ENCODE assay signal across 1 cellular context in the genomic region with DNA sequence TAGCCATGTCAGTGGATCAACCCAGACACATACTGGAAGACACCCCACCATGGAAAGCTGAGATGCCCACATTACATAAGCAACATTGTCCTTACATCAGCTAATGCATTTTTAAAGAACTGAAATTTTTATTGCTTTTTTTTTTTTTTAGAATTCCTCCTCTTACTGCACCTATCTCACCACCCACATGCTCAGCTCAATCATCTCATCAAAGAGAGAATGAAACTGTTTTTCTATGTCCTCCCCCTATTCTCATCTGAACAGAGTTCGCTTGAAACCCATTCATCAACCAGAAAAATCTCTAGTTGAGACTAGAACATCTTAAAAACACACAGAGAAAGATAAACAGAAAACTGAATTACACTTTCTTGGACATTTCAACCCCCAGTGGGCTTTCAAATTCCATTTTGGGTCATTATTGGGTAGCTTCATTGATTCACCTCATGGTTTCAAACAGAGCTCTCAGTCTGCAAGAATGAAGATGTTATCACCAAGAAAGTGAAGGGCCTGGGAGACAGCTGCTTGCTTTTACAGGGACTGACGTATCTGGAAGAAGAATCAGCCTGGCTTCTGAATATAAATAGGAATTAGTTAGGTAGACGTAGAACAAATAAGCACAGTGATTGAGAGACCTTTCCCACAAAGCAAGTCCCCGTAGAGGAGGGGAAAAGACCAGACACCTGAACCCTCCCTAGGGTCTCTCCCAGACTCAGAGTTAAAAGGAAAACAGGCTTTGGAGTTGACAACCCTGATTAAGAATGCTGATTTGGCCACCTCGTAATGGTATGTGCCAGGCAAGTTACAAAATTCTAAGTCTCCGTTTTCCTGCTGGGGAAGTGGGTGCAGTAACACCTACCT.
TF ChIP-seq lines count a peak whose summit lies in the region.

No MANE protein-coding gene starts in this region.

TF ChIP-seq in HEK293, 187 proteins besides CTCF, POLR2A, EP300 and RAD21 (continued from another document and continues in another):
- TF ChIP-seq, protein P1, sequence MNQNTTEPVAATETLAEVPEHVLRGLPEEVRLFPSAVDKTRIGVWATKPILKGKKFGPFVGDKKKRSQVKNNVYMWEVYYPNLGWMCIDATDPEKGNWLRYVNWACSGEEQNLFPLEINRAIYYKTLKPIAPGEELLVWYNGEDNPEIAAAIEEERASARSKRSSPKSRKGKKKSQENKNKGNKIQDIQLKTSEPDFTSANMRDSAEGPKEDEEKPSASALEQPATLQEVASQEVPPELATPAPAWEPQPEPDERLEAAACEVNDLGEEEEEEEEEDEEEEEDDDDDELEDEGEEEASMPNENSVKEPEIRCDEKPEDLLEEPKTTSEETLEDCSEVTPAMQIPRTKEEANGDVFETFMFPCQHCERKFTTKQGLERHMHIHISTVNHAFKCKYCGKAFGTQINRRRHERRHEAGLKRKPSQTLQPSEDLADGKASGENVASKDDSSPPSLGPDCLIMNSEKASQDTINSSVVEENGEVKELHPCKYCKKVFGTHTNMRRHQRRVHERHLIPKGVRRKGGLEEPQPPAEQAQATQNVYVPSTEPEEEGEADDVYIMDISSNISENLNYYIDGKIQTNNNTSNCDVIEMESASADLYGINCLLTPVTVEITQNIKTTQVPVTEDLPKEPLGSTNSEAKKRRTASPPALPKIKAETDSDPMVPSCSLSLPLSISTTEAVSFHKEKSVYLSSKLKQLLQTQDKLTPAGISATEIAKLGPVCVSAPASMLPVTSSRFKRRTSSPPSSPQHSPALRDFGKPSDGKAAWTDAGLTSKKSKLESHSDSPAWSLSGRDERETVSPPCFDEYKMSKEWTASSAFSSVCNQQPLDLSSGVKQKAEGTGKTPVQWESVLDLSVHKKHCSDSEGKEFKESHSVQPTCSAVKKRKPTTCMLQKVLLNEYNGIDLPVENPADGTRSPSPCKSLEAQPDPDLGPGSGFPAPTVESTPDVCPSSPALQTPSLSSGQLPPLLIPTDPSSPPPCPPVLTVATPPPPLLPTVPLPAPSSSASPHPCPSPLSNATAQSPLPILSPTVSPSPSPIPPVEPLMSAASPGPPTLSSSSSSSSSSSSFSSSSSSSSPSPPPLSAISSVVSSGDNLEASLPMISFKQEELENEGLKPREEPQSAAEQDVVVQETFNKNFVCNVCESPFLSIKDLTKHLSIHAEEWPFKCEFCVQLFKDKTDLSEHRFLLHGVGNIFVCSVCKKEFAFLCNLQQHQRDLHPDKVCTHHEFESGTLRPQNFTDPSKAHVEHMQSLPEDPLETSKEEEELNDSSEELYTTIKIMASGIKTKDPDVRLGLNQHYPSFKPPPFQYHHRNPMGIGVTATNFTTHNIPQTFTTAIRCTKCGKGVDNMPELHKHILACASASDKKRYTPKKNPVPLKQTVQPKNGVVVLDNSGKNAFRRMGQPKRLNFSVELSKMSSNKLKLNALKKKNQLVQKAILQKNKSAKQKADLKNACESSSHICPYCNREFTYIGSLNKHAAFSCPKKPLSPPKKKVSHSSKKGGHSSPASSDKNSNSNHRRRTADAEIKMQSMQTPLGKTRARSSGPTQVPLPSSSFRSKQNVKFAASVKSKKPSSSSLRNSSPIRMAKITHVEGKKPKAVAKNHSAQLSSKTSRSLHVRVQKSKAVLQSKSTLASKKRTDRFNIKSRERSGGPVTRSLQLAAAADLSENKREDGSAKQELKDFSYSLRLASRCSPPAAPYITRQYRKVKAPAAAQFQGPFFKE (tag by site-specific recombination; IDR thresholded peaks at IDR 0.05; ENCODE audit: borderline replicate concordance), result no peak
- TF ChIP-seq, protein P2, sequence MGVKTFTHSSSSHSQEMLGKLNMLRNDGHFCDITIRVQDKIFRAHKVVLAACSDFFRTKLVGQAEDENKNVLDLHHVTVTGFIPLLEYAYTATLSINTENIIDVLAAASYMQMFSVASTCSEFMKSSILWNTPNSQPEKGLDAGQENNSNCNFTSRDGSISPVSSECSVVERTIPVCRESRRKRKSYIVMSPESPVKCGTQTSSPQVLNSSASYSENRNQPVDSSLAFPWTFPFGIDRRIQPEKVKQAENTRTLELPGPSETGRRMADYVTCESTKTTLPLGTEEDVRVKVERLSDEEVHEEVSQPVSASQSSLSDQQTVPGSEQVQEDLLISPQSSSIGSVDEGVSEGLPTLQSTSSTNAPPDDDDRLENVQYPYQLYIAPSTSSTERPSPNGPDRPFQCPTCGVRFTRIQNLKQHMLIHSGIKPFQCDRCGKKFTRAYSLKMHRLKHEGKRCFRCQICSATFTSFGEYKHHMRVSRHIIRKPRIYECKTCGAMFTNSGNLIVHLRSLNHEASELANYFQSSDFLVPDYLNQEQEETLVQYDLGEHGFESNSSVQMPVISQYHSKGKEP (tag by site-specific recombination; IDR thresholded peaks at IDR 0.05), result peak; percentile 20; the same call in 1 of the 2 replicates
- no peak for TF ChIP-seq HOXD13 (CRISPR knock-in tag; IDR thresholded peaks at IDR 0.05; ENCODE audit: borderline replicate concordance)
- TF ChIP-seq, protein P3, sequence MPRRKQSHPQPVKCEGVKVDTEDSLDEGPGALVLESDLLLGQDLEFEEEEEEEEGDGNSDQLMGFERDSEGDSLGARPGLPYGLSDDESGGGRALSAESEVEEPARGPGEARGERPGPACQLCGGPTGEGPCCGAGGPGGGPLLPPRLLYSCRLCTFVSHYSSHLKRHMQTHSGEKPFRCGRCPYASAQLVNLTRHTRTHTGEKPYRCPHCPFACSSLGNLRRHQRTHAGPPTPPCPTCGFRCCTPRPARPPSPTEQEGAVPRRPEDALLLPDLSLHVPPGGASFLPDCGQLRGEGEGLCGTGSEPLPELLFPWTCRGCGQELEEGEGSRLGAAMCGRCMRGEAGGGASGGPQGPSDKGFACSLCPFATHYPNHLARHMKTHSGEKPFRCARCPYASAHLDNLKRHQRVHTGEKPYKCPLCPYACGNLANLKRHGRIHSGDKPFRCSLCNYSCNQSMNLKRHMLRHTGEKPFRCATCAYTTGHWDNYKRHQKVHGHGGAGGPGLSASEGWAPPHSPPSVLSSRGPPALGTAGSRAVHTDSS (tag by site-specific recombination; IDR thresholded peaks at IDR 0.05), result no peak
- TF ChIP-seq ZNF843 (tag by site-specific recombination; IDR thresholded peaks at IDR 0.05), result no peak
- TF ChIP-seq, protein P4, sequence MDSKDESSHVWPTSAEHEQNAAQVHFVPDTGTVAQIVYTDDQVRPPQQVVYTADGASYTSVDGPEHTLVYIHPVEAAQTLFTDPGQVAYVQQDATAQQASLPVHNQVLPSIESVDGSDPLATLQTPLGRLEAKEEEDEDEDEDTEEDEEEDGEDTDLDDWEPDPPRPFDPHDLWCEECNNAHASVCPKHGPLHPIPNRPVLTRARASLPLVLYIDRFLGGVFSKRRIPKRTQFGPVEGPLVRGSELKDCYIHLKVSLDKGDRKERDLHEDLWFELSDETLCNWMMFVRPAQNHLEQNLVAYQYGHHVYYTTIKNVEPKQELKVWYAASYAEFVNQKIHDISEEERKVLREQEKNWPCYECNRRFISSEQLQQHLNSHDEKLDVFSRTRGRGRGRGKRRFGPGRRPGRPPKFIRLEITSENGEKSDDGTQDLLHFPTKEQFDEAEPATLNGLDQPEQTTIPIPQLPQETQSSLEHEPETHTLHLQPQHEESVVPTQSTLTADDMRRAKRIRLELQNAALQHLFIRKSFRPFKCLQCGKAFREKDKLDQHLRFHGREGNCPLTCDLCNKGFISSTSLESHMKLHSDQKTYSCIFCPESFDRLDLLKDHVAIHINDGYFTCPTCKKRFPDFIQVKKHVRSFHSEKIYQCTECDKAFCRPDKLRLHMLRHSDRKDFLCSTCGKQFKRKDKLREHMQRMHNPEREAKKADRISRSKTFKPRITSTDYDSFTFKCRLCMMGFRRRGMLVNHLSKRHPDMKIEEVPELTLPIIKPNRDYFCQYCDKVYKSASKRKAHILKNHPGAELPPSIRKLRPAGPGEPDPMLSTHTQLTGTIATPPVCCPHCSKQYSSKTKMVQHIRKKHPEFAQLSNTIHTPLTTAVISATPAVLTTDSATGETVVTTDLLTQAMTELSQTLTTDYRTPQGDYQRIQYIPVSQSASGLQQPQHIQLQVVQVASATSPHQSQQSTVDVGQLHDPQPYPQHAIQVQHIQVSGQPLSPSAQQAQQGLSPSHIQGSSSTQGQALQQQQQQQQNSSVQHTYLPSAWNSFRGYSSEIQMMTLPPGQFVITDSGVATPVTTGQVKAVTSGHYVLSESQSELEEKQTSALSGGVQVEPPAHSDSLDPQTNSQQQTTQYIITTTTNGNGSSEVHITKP (tag by site-specific recombination; IDR thresholded peaks at IDR 0.05), result peak; percentile 71
- TF ChIP-seq KLF10 (tag by site-specific recombination; IDR thresholded peaks at IDR 0.05), result no peak
- no peak for TF ChIP-seq ZNF561 (tag by site-specific recombination; IDR thresholded peaks at IDR 0.05; ENCODE audit: borderline replicate concordance)
- TF ChIP-seq ZBTB1 (tag by site-specific recombination; IDR thresholded peaks at IDR 0.05), result no peak
- TF ChIP-seq KLF8 (tag by site-specific recombination; IDR thresholded peaks at IDR 0.05), result no peak
- TF ChIP-seq, protein P5, sequence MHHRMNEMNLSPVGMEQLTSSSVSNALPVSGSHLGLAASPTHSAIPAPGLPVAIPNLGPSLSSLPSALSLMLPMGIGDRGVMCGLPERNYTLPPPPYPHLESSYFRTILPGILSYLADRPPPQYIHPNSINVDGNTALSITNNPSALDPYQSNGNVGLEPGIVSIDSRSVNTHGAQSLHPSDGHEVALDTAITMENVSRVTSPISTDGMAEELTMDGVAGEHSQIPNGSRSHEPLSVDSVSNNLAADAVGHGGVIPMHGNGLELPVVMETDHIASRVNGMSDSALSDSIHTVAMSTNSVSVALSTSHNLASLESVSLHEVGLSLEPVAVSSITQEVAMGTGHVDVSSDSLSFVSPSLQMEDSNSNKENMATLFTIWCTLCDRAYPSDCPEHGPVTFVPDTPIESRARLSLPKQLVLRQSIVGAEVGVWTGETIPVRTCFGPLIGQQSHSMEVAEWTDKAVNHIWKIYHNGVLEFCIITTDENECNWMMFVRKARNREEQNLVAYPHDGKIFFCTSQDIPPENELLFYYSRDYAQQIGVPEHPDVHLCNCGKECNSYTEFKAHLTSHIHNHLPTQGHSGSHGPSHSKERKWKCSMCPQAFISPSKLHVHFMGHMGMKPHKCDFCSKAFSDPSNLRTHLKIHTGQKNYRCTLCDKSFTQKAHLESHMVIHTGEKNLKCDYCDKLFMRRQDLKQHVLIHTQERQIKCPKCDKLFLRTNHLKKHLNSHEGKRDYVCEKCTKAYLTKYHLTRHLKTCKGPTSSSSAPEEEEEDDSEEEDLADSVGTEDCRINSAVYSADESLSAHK (tag by site-specific recombination; IDR thresholded peaks at IDR 0.05), result peak; percentile 16; the same call in 1 of the 2 replicates
- TF ChIP-seq ZNF292 (tag by site-specific recombination; IDR thresholded peaks at IDR 0.05; ENCODE audit: borderline replicate concordance, low read depth), result no peak
- TF ChIP-seq, protein P6, sequence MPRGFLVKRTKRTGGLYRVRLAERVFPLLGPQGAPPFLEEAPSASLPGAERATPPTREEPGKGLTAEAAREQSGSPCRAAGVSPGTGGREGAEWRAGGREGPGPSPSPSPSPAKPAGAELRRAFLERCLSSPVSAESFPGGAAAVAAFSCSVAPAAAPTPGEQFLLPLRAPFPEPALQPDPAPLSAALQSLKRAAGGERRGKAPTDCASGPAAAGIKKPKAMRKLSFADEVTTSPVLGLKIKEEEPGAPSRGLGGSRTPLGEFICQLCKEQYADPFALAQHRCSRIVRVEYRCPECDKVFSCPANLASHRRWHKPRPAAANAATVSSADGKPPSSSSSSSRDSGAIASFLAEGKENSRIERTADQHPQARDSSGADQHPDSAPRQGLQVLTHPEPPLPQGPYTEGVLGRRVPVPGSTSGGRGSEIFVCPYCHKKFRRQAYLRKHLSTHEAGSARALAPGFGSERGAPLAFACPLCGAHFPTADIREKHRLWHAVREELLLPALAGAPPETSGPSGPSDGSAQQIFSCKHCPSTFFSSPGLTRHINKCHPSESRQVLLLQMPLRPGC (tag by site-specific recombination; IDR thresholded peaks at IDR 0.05), result no peak
- no peak for TF ChIP-seq SCRT1 (tag by site-specific recombination; IDR thresholded peaks at IDR 0.05; ENCODE audit: borderline replicate concordance)
- no peak for TF ChIP-seq ZNF514 (tag by site-specific recombination; IDR thresholded peaks at IDR 0.05)
- no peak for TF ChIP-seq PRDM1 (tag by site-specific recombination; IDR thresholded peaks at IDR 0.05)
- TF ChIP-seq ZNF423 (tag by site-specific recombination; IDR thresholded peaks at IDR 0.05), result no peak
- TF ChIP-seq REPIN1 (tag by site-specific recombination; IDR thresholded peaks at IDR 0.05; ENCODE audit: low read depth), result no peak
- no peak for TF ChIP-seq YY2 (tag by site-specific recombination; IDR thresholded peaks at IDR 0.05)
- TF ChIP-seq, protein P7, sequence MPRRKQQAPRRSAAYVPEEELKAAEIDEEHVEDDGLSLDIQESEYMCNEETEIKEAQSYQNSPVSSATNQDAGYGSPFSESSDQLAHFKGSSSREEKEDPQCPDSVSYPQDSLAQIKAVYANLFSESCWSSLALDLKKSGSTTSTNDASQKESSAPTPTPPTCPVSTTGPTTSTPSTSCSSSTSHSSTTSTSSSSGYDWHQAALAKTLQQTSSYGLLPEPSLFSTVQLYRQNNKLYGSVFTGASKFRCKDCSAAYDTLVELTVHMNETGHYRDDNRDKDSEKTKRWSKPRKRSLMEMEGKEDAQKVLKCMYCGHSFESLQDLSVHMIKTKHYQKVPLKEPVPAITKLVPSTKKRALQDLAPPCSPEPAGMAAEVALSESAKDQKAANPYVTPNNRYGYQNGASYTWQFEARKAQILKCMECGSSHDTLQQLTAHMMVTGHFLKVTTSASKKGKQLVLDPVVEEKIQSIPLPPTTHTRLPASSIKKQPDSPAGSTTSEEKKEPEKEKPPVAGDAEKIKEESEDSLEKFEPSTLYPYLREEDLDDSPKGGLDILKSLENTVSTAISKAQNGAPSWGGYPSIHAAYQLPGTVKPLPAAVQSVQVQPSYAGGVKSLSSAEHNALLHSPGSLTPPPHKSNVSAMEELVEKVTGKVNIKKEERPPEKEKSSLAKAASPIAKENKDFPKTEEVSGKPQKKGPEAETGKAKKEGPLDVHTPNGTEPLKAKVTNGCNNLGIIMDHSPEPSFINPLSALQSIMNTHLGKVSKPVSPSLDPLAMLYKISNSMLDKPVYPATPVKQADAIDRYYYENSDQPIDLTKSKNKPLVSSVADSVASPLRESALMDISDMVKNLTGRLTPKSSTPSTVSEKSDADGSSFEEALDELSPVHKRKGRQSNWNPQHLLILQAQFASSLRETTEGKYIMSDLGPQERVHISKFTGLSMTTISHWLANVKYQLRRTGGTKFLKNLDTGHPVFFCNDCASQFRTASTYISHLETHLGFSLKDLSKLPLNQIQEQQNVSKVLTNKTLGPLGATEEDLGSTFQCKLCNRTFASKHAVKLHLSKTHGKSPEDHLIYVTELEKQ (tag by site-specific recombination; IDR thresholded peaks at IDR 0.05; ENCODE audit: borderline replicate concordance), result no peak
- TF ChIP-seq, protein P8, sequence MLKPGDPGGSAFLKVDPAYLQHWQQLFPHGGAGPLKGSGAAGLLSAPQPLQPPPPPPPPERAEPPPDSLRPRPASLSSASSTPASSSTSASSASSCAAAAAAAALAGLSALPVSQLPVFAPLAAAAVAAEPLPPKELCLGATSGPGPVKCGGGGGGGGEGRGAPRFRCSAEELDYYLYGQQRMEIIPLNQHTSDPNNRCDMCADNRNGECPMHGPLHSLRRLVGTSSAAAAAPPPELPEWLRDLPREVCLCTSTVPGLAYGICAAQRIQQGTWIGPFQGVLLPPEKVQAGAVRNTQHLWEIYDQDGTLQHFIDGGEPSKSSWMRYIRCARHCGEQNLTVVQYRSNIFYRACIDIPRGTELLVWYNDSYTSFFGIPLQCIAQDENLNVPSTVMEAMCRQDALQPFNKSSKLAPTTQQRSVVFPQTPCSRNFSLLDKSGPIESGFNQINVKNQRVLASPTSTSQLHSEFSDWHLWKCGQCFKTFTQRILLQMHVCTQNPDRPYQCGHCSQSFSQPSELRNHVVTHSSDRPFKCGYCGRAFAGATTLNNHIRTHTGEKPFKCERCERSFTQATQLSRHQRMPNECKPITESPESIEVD (tag by site-specific recombination; IDR thresholded peaks at IDR 0.05), result peak; percentile 81
